8 cellular contexts compared by ENCODE assay signal in genomic region chr19:15555759-15556633, GRCh38. TPM values are rescaled to one million over a fixed set of nuclear protein-coding genes. Genes with fewer than 3 reads are reported as not detected.
A peak's percentile ranks its signal among the peaks of the same experiment; 100 is the strongest.
DNase-seq lines count a peak whose midpoint lies in the region; ATAC-seq and TF ChIP-seq lines count a peak whose summit lies in the region.

No MANE protein-coding gene starts in this region.

- H3K9ac ChIP-seq in fibroblast of lung (ENCODE audit: insufficient read depth, low read length), result no peak overlapping the region

- POLR2A ChIA-PET in naive thymus-derived CD8-positive, alpha-beta T cell (lab: Charles Lee), result interaction anchor here (1.0 to 7.0 kb wide), 8 partner anchors 77 to 464 kb away, joined by 3 to 124 read pairs (median 6); partner anchors contain the start of genes AKAP8, AKAP8L, PGLYRP2 and RASAL3

- H3K9me3 ChIP-seq in fibroblast of lung (ENCODE audit: control insufficient read depth, insufficient read depth, low read depth, low read length), result no peaks in the 10 kb centered on the region

- intact Hi-C loops in Calu3 (cut with micrococcal nuclease; ENCODE audit: unreplicated experiment), result loop anchor here (1.0 to 10.0 kb wide), 3 partner anchors 77 to 401 kb away; partner anchors contain the start of gene PGLYRP2

- H3K27me3 ChIP-seq in fibroblast of lung (ENCODE audit: control insufficient read depth, insufficient read depth, low read length), result no peaks in the 10 kb centered on the region

- CTCF ChIA-PET in Calu3 (lab: Charles Lee), result interaction anchor here (0.6 to 2.5 kb wide), 8 partner anchors 11 to 464 kb away, joined by 3 to 35 read pairs (median 6); partner anchors contain the start of gene AKAP8L

- ATAC-seq in GM21717 (IDR thresholded peaks at IDR 0.05; ENCODE audit: unreplicated experiment), result peak; percentile 50
- peak; percentile 86 to 89 for ATAC-seq in activated T-cell treated with anti-CD3 and anti-CD28 coated beads, Interleukin-2, amount 50 U/mL, for 72 hours (replicated peaks in 1 of 2)
- peak; percentile 86 for ATAC-seq in naive thymus-derived CD8-positive, alpha-beta T cell
- peak; percentile 90 for ATAC-seq in stimulated activated effector memory CD8-positive, alpha-beta T cell treated with anti-CD3 and anti-CD28 coated beads, Interleukin-12 subunit alpha, Interleukin-12 subunit beta, amount 100 ng/mL, for 72 hours

- H2AFZ ChIP-seq in fibroblast of lung (ENCODE audit: low read length), result peak overlapping the region; percentile 40

- peak overlapping the region in 2 of 4 experiments; percentile 29 to 43 for H3K4me3 ChIP-seq in fibroblast of lung (replicated peaks in 1 of 4; ENCODE audit: control extremely low read depth in 1 of 4, insufficient read depth in 1 of 4, low read depth in 3 of 4, low read length in 4 of 4)

- no TSS peak for BruUV-seq in Calu3 (replicated peaks; lab: Mats Ljungman, UMichigan)

- peak; percentile 94 for DNase-seq in Calu3
- DNase-seq in Kasumi-1 (lab: John Stamatoyannopoulos, UW), result peak; percentile 95 to 96
- DNase-seq in RKO (ENCODE audit: low spot score), result peak; percentile 94
- peak; percentile 97 to 99 for DNase-seq in activated T-cell treated with anti-CD3 and anti-CD28 coated beads, Interleukin-2, amount 50 U/mL, for 72 hours
- peak; percentile 86 to 91 for DNase-seq in fibroblast of lung (ENCODE audit: low read depth in 2 of 2)
- peak; percentile 92 to 98 (median 96) for DNase-seq in naive thymus-derived CD8-positive, alpha-beta T cell
- peak; percentile 99 to 100 for DNase-seq in stimulated activated effector memory CD8-positive, alpha-beta T cell treated with anti-CD3 and anti-CD28 coated beads, Interleukin-12 subunit alpha, Interleukin-12 subunit beta, amount 100 ng/mL, for 72 hours (ENCODE audit: low spot score in 2 of 2)

- H3K27ac ChIP-seq in fibroblast of lung (ENCODE audit: insufficient read depth, low read length), result no peak overlapping the region

- no peaks in the 10 kb centered on the region for H3K79me2 ChIP-seq in fibroblast of lung (ENCODE audit: control insufficient read depth, insufficient read depth, low read length)

- H4K20me1 ChIP-seq in fibroblast of lung (ENCODE audit: control insufficient read depth, extremely low read depth, insufficient read depth, low read length), result no peaks in the 10 kb centered on the region

- peaks cover 2% of the 10 kb centered on the region for H3K4me1 ChIP-seq in fibroblast of lung (ENCODE audit: control insufficient read depth, extremely low read depth, insufficient read depth, low read length)

- H3K4me2 ChIP-seq in fibroblast of lung (ENCODE audit: extremely low read depth, insufficient read depth, low read length), result peak overlapping the region; percentile 87

- H3K27me3 Mint-ChIP-seq in Calu3 (ENCODE audit: unreplicated experiment), result peaks cover 14% of the 10 kb centered on the region
- peaks cover 17% of the 10 kb centered on the region for H3K27me3 Mint-ChIP-seq in activated T-cell treated with anti-CD3 and anti-CD28 coated beads, Interleukin-2, amount 50 U/mL, for 72 hours (ENCODE audit: low read depth)
- H3K27me3 Mint-ChIP-seq in naive thymus-derived CD8-positive, alpha-beta T cell, result peaks cover 0 to 2% (median 0%) of the 10 kb centered on the region in 5 donors

- peak overlapping the region; percentile 82 for H3K4me3 Mint-ChIP-seq in Calu3 (ENCODE audit: low read depth, unreplicated experiment)
- H3K4me3 Mint-ChIP-seq in activated T-cell treated with anti-CD3 and anti-CD28 coated beads, Interleukin-2, amount 50 U/mL, for 72 hours, result peak overlapping the region; percentile 85 to 90
- peak overlapping the region; percentile 77 to 92 (median 86) for H3K4me3 Mint-ChIP-seq in naive thymus-derived CD8-positive, alpha-beta T cell
- H3K4me3 Mint-ChIP-seq in stimulated activated effector memory CD8-positive, alpha-beta T cell treated with anti-CD3 and anti-CD28 coated beads, Interleukin-12 subunit alpha, Interleukin-12 subunit beta, amount 100 ng/mL, for 72 hours, result peak overlapping the region; percentile 80

- TF ChIP-seq CTCF in Calu3 (IDR thresholded peaks at IDR 0.05; ENCODE audit: unreplicated experiment), result peak; percentile 55
- peak; percentile 83 to 86 for TF ChIP-seq CTCF in fibroblast of lung (conservative IDR thresholded peaks at IDR 0.05 in 1 of 2, IDR thresholded peaks at IDR 0.05 in 1 of 2; ENCODE audit: low read depth in 1 of 2, low read length in 2 of 2)

- no peak overlapping the region for H3K27ac Mint-ChIP-seq in Calu3 (ENCODE audit: unreplicated experiment)
- peak overlapping the region; percentile 49 for H3K27ac Mint-ChIP-seq in activated T-cell treated with anti-CD3 and anti-CD28 coated beads, Interleukin-2, amount 50 U/mL, for 72 hours
- H3K27ac Mint-ChIP-seq in naive thymus-derived CD8-positive, alpha-beta T cell, result peak overlapping the region; percentile 80 to 98 (median 91)
- peak overlapping the region; percentile 43 for H3K27ac Mint-ChIP-seq in stimulated activated effector memory CD8-positive, alpha-beta T cell treated with anti-CD3 and anti-CD28 coated beads, Interleukin-12 subunit alpha, Interleukin-12 subunit beta, amount 100 ng/mL, for 72 hours

- H3K4me1 Mint-ChIP-seq in Calu3 (ENCODE audit: low read depth, unreplicated experiment), result peaks cover 15% of the 10 kb centered on the region
- H3K4me1 Mint-ChIP-seq in activated T-cell treated with anti-CD3 and anti-CD28 coated beads, Interleukin-2, amount 50 U/mL, for 72 hours (ENCODE audit: low read depth), result peaks cover 23% of the 10 kb centered on the region
- peaks cover 13 to 29% (median 17%) of the 10 kb centered on the region in 4 donors for H3K4me1 Mint-ChIP-seq in naive thymus-derived CD8-positive, alpha-beta T cell
- peaks cover 27% of the 10 kb centered on the region for H3K4me1 Mint-ChIP-seq in stimulated activated effector memory CD8-positive, alpha-beta T cell treated with anti-CD3 and anti-CD28 coated beads, Interleukin-12 subunit alpha, Interleukin-12 subunit beta, amount 100 ng/mL, for 72 hours

- H3K36me3 Mint-ChIP-seq in Calu3 (ENCODE audit: insufficient read depth, unreplicated experiment), result peaks cover 9% of the 10 kb centered on the region
- H3K36me3 Mint-ChIP-seq in activated T-cell treated with anti-CD3 and anti-CD28 coated beads, Interleukin-2, amount 50 U/mL, for 72 hours (ENCODE audit: insufficient read depth in 2 of 2), result no peaks in the 10 kb centered on the region
- no peaks in the 10 kb centered on the region for H3K36me3 Mint-ChIP-seq in naive thymus-derived CD8-positive, alpha-beta T cell
- H3K36me3 Mint-ChIP-seq in stimulated activated effector memory CD8-positive, alpha-beta T cell treated with anti-CD3 and anti-CD28 coated beads, Interleukin-12 subunit alpha, Interleukin-12 subunit beta, amount 100 ng/mL, for 72 hours, result peaks cover 7% of the 10 kb centered on the region

- H3K36me3 ChIP-seq in fibroblast of lung (ENCODE audit: control insufficient read depth, insufficient read depth, low read length), result no peaks in the 10 kb centered on the region

- no peaks in the 10 kb centered on the region for H3K9me3 Mint-ChIP-seq in Calu3 (ENCODE audit: low read depth, unreplicated experiment)
- no peaks in the 10 kb centered on the region for H3K9me3 Mint-ChIP-seq in activated T-cell treated with anti-CD3 and anti-CD28 coated beads, Interleukin-2, amount 50 U/mL, for 72 hours
- no peaks in the 10 kb centered on the region for H3K9me3 Mint-ChIP-seq in naive thymus-derived CD8-positive, alpha-beta T cell
- no peaks in the 10 kb centered on the region for H3K9me3 Mint-ChIP-seq in stimulated activated effector memory CD8-positive, alpha-beta T cell treated with anti-CD3 and anti-CD28 coated beads, Interleukin-12 subunit alpha, Interleukin-12 subunit beta, amount 100 ng/mL, for 72 hours

RNA-seq across cellular contexts. Expression of gene CYP4F22, which starts 47.7 kb away (rescaled TPM):
- total RNA-seq in Calu3 (2022) (not detected in 2 replicates), fibroblast of lung (not detected in 2 replicates)
- 1 to 10 TPM in 1 of 2 donors, under 1 TPM in 1; 0.84 to 1.2 TPM for total RNA-seq in activated T-cell treated with anti-CD3 and anti-CD28 coated beads, Interleukin-2, amount 50 U/mL, for 72 hours
- polyA plus RNA-seq in fibroblast of lung, result not detected in 2 replicates
- not detected in 2 replicates for polyA plus RNA-seq in fibroblast of lung (2012)
- not detected in 2 replicates for polyA minus RNA-seq in fibroblast of lung (ENCODE audit: low replicate concordance)
- under 1 TPM; 0.36 to 0.68 TPM for total RNA-seq in naive thymus-derived CD8-positive, alpha-beta T cell
- polyA plus RNA-seq in naive thymus-derived CD8-positive, alpha-beta T cell, result 1 to 10 TPM in 2 of 3 donors, under 1 TPM in 1; 0.67 to 1.7 (median 1.4) TPM

RNA-seq across cellular contexts. Expression of gene CYP4F8, which starts 59.0 kb away (rescaled TPM):
- total RNA-seq in Calu3 (2022), result not detected in 2 replicates
- not detected for total RNA-seq in activated T-cell treated with anti-CD3 and anti-CD28 coated beads, Interleukin-2, amount 50 U/mL, for 72 hours
- not detected in 2 replicates for total RNA-seq in fibroblast of lung
- not detected in 2 replicates for polyA plus RNA-seq in fibroblast of lung
- not detected in 2 replicates for polyA plus RNA-seq in fibroblast of lung (2012)
- polyA minus RNA-seq in fibroblast of lung (ENCODE audit: low replicate concordance), result not detected in 2 replicates
- total RNA-seq in naive thymus-derived CD8-positive, alpha-beta T cell, result not detected
- polyA plus RNA-seq in naive thymus-derived CD8-positive, alpha-beta T cell, result not detected
